Comparison of ENCODE assay signal across 25 cellular contexts in the genomic region with DNA sequence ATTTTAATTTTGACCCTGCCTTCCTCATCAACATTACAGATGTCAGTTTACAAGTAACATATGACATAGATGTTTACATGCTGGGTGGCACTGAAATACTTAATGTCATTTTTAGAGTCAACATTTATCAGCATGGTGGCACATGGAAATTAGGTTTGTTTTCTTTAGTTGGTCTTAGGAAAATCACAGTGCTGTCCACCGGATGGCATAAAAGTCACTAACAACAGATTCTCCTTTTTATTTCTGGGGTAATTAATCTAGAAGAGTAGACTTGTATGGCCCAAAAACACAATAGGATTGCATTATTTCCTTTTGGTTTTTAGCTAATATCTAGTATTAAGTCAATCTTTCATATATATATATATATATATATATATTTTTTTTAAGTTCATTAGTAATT.
DNase-seq lines count a peak whose midpoint lies in the region; ATAC-seq and TF ChIP-seq lines count a peak whose summit lies in the region.
"Had no signal": no experiment of that assay in that cellular context is flagged by ENCODE, and none has a peak within 500 bp of the region (broad histone marks: within the 10 kb centered on the region; RNA-seq: fewer than 3 reads in every experiment).

No MANE protein-coding gene starts in this region.

- H3K27me3 ChIP-seq in right lobe of liver = no peaks in the 10 kb centered on the region
- H3K27me3 ChIP-seq in ascending aorta = no peaks in the 10 kb centered on the region
- H3K27me3 ChIP-seq: breast epithelium, MG63 had no signal

- H3K36me3 ChIP-seq in KOPT-K1 (ENCODE audit: insufficient read depth, low read length) (no peaks in the 10 kb centered on the region), right lobe of liver (no peaks in the 10 kb centered on the region), ascending aorta (no peaks in the 10 kb centered on the region)
- H3K36me3 ChIP-seq: breast epithelium, MG63 had no signal

- no peaks in the 10 kb centered on the region for H3K4me1 ChIP-seq in right lobe of liver
- no peaks in the 10 kb centered on the region for H3K4me1 ChIP-seq in ascending aorta
- H3K4me1 ChIP-seq: breast epithelium, Caco-2 had no signal

- H3K27ac ChIP-seq in KOPT-K1 (ENCODE audit: low read depth, low read length, poor library complexity, severe bottlenecking) (peak overlapping the region; percentile 44), right lobe of liver (no peak overlapping the region), ascending aorta (no peak overlapping the region)
- H3K27ac ChIP-seq: breast epithelium, VCaP had no signal

- DNase-seq in COR-L47 (lab: John Stamatoyannopoulos, UW) (peak; percentile 8), choroid plexus epithelial cell (ENCODE audit: low read depth) (peak; percentile 36), right lobe of liver (no peak), NCI-H2107 (lab: John Stamatoyannopoulos, UW) (no peak), T-helper 1 cell (no peak), islet precursor cell (no peak), ascending aorta (ENCODE audit: low spot score in 2 of 2) (no peak)
- DNase-seq: activated CD4-positive, alpha-beta T cell treated with anti-CD3 and anti-CD28 coated beads, Interleukin-2, amount 10 ng/mL, durations not matched to agents 7 days and 5 days; activated naive CD4-positive, alpha-beta T cell treated with anti-CD3 and anti-CD28 coated beads for 36 hours; C1 segment of cervical spinal cord; Caco-2; cortex of kidney; effector memory CD8-positive, alpha-beta T cell; GDM1; kidney; MG63; NCI-H2029; NCI-H446 treated with DMSO at 0.1 percent for 48 hours; OCI-M1; stimulated activated naive CD4-positive, alpha-beta T cell treated with Interleukin-2 at 50 U/mL for 16 hours; T-helper 9 cell had no signal

- intact Hi-C loops in right lobe of liver (cut with DNase I) = no loop called here
- intact Hi-C loops in ascending aorta (cut with DNase I) = no loop called here

- TF ChIP-seq CTCF in choroid plexus epithelial cell (conservative IDR thresholded peaks at IDR 0.05; ENCODE audit: low read depth, low read length) = peak; percentile 5
- peak in 3 of 4 donors; percentile 9 to 25 (median 16) for TF ChIP-seq CTCF in right lobe of liver (IDR thresholded peaks at IDR 0.05)
- TF ChIP-seq CTCF in ascending aorta (IDR thresholded peaks at IDR 0.05) = no peak

- H3K4me3 ChIP-seq in choroid plexus epithelial cell (ENCODE audit: low read depth, low read length) (no peak overlapping the region), right lobe of liver (no peak overlapping the region), ascending aorta (no peak overlapping the region)
- H3K4me3 ChIP-seq: breast epithelium, lung, MG63 had no signal

- H3K9me3 ChIP-seq in KOPT-K1 (ENCODE audit: insufficient read depth, low read length, poor library complexity, severe bottlenecking) (no peaks in the 10 kb centered on the region), right lobe of liver (no peaks in the 10 kb centered on the region), ascending aorta (no peaks in the 10 kb centered on the region)
- H3K9me3 ChIP-seq: breast epithelium, Caco-2, MG63 had no signal

- 54% methylated on average over 1 of the region's 1 CpG for WGBS in right lobe of liver (ENCODE audit: insufficient coverage, low coverage, low lambda C conversion rate, missing lambda C conversion rate)

- no peak for TF ChIP-seq POLR2A in right lobe of liver (IDR thresholded peaks at IDR 0.05)

- peak in 1 of 4 donors; percentile 30 for ATAC-seq in right lobe of liver
- ATAC-seq: effector memory CD8-positive, alpha-beta T cell had no signal

Comparison
In these comparisons a context has a peak if more than half of its experiments do, and no peak if none do; other contexts are left out.
1. DNase-seq: peak in COR-L47 (single experiment) and choroid plexus epithelial cell (single experiment); none in right lobe of liver (0 of 3), NCI-H2107 (single experiment), T-helper 1 cell (0 of 5), islet precursor cell (single experiment) and ascending aorta (0 of 2).
2. CTCF ChIP-seq: peak in choroid plexus epithelial cell (single experiment) and right lobe of liver (3 of 4); none in ascending aorta (0 of 3).